15 cellular contexts compared by ENCODE assay signal in the genomic region with DNA sequence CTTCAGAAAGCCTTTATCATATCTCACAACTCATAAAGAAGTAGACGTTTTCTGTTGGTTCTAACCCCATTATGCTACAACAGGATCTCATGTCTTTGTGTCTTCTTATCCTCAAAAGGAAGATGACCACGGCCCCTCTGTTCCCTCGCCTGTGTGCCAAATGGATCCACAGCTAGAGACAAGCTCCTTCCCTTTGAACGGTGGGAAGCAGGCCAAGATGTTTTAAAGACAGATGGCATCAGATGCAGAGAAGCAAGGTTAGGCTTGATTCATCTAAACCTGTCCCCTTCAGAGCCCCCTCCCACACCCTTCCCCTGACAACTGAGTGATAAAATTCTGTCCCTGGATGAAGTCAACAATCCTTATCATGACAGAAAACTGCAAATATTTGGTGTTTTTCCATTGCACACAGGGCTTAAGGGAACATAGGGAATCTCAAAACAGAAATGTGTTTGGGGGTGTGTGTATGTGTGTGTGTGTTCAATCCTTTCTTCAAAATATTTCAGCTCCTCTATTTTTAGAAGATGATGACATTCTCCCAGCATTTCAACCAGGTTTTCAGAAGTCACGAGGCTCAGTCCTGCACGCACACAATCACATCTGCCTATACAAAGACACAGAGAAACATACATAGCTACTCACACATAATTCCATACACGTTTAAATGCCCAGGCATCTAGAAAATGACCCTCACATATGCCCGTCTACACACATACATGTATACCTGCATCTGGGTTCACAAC. TPM values are rescaled to one million over a fixed set of nuclear protein-coding genes. Genes with fewer than 3 reads are reported as not detected.
A peak's percentile ranks its signal among the peaks of the same experiment; 100 is the strongest.
DNase-seq lines count a peak whose midpoint lies in the region; TF ChIP-seq lines count a peak whose summit lies in the region.
"Had no signal": no experiment of that assay in that cellular context is flagged by ENCODE, and none has a peak within 500 bp of the region (broad histone marks: within the 10 kb centered on the region; RNA-seq: fewer than 3 reads in every experiment).

No MANE protein-coding gene starts in this region.

- peak overlapping the region; percentile 86 to 92 for H3K27ac ChIP-seq in uterus
- H3K27ac ChIP-seq: HL-60 had no signal

- no peak overlapping the region for H3K27ac Mint-ChIP-seq in immature natural killer cell
- no peak overlapping the region for H3K27ac Mint-ChIP-seq in activated CD4-positive, alpha-beta memory T cell treated with anti-CD3 and anti-CD28 coated beads, Interleukin-2, amount 10 ng/mL, durations not matched to agents 7 days and 5 days

- POLR2A ChIA-PET in activated CD4-positive, alpha-beta memory T cell treated with anti-CD3 and anti-CD28 coated beads, Interleukin-2, amount 10 ng/mL, durations not matched to agents 7 days and 5 days (lab: Charles Lee): no interaction called here

- TF ChIP-seq CTCF in uterus (IDR thresholded peaks at IDR 0.05): no peak

- H3K4me3 Mint-ChIP-seq in immature natural killer cell: no peak overlapping the region
- H3K4me3 Mint-ChIP-seq in activated CD4-positive, alpha-beta memory T cell treated with anti-CD3 and anti-CD28 coated beads, Interleukin-2, amount 10 ng/mL, durations not matched to agents 7 days and 5 days: no peak overlapping the region

- no peaks in the 10 kb centered on the region for H3K27me3 ChIP-seq in uterus

- H3K4me1 ChIP-seq in uterus: peaks cover 17 to 19% of the 10 kb centered on the region in 2 donors
- H3K4me1 ChIP-seq: prostate gland had no signal

- H3K36me3 ChIP-seq in uterus: no peaks in the 10 kb centered on the region
- H3K36me3 ChIP-seq: prostate gland had no signal

- intact Hi-C loops in uterus (cut with DNase I; ENCODE audit: low total_unique reads): no loop called here

- no peaks in the 10 kb centered on the region for H3K36me3 Mint-ChIP-seq in immature natural killer cell
- no peaks in the 10 kb centered on the region for H3K36me3 Mint-ChIP-seq in activated CD4-positive, alpha-beta memory T cell treated with anti-CD3 and anti-CD28 coated beads, Interleukin-2, amount 10 ng/mL, durations not matched to agents 7 days and 5 days (ENCODE audit: low read depth)

- no peaks in the 10 kb centered on the region for H3K9me3 Mint-ChIP-seq in immature natural killer cell
- H3K9me3 Mint-ChIP-seq in activated CD4-positive, alpha-beta memory T cell treated with anti-CD3 and anti-CD28 coated beads, Interleukin-2, amount 10 ng/mL, durations not matched to agents 7 days and 5 days: no peaks in the 10 kb centered on the region

- DNase-seq in NCI-H446 (lab: John Stamatoyannopoulos, UW): peak; percentile 50 to 82
- DNase-seq in dedifferentiated amniotic fluid mesenchymal stem cell (ENCODE audit: extremely low spot score): peak; percentile 72
- peak; percentile 18 for DNase-seq in middle frontal gyrus (ENCODE audit: extremely low spot score, low spot score)
- DNase-seq in uterus: peak; percentile 50 to 76
- no peak for DNase-seq in immature natural killer cell
- DNase-seq in activated CD4-positive, alpha-beta memory T cell treated with anti-CD3 and anti-CD28 coated beads, Interleukin-2, amount 10 ng/mL, durations not matched to agents 7 days and 5 days: no peak
- no peak for DNase-seq in NCI-H187 treated with DMSO at 0.1 percent for 48 hours (lab: John Stamatoyannopoulos, UW)
- DNase-seq: mesendoderm; MV-4-11; NCI-H510A treated with DMSO at 0.1 percent for 48 hours; stimulated activated CD4-positive, alpha-beta T cell treated with anti-CD3 and anti-CD28 coated beads, Interleukin-4, amount 100 ng/mL, for 4 hours; stimulated activated naive CD4-positive, alpha-beta T cell treated with Interleukin-2 at 50 U/mL for 16 hours had no signal

- CTCF ChIA-PET in activated CD4-positive, alpha-beta memory T cell treated with anti-CD3 and anti-CD28 coated beads, Interleukin-2, amount 10 ng/mL, durations not matched to agents 7 days and 5 days (lab: Charles Lee): interaction anchor here (1.0 kb wide), 1 partner anchor 110 kb away, joined by 3 read pairs; no protein-coding TSS in a partner anchor

- H3K9me3 ChIP-seq in uterus: no peaks in the 10 kb centered on the region
- H3K9me3 ChIP-seq: prostate gland had no signal

- H3K4me3 ChIP-seq in uterus: no peak overlapping the region
- H3K4me3 ChIP-seq: prostate gland had no signal

- peak in 1 of 2 donors; percentile 30 for TF ChIP-seq POLR2A in uterus (IDR thresholded peaks at IDR 0.05)

- peaks cover 3 to 12% (median 9%) of the 10 kb centered on the region in 3 donors for H3K27me3 Mint-ChIP-seq in immature natural killer cell (ENCODE audit: low read depth in 3 of 3)
- H3K27me3 Mint-ChIP-seq in activated CD4-positive, alpha-beta memory T cell treated with anti-CD3 and anti-CD28 coated beads, Interleukin-2, amount 10 ng/mL, durations not matched to agents 7 days and 5 days: peaks cover 28% of the 10 kb centered on the region

- H3K4me1 Mint-ChIP-seq in immature natural killer cell: no peaks in the 10 kb centered on the region
- H3K4me1 Mint-ChIP-seq in activated CD4-positive, alpha-beta memory T cell treated with anti-CD3 and anti-CD28 coated beads, Interleukin-2, amount 10 ng/mL, durations not matched to agents 7 days and 5 days: no peaks in the 10 kb centered on the region

RNA-seq across cellular contexts. Expression of a gene that starts 27.8 kb away (rescaled TPM):
- total RNA-seq in uterus: 100 to 1,000 TPM in 1 of 4 donors, 10 to 100 TPM in 3; 41.8 to 119 (median 82.7) TPM
- polyA plus RNA-seq in immature natural killer cell: not detected
- under 1 TPM; 0.23 to 0.45 TPM for total RNA-seq in activated CD4-positive, alpha-beta memory T cell treated with anti-CD3 and anti-CD28 coated beads, Interleukin-2, amount 10 ng/mL, durations not matched to agents 7 days and 5 days
- total RNA-seq: astrocyte had no signal

Comparison
In these comparisons a context has a peak if more than half of its experiments do, and no peak if none do; other contexts are left out.
1. DNase-seq: peak in NCI-H446 (2 of 2), dedifferentiated amniotic fluid mesenchymal stem cell (single experiment), middle frontal gyrus (single experiment) and uterus (2 of 2); none in immature natural killer cell (0 of 3), activated CD4-positive, alpha-beta memory T cell treated with anti-CD3 and anti-CD28 coated beads, Interleukin-2, amount 10 ng/mL, durations not matched to agents 7 days and 5 days (single experiment) and NCI-H187 treated with DMSO at 0.1 percent for 48 hours (single experiment).
2. RNA of a gene that starts 27.8 kb away (total RNA-seq): 41.8 to 119 TPM in uterus; 0.23 to 0.45 TPM in activated CD4-positive, alpha-beta memory T cell treated with anti-CD3 and anti-CD28 coated beads, Interleukin-2, amount 10 ng/mL, durations not matched to agents 7 days and 5 days; every median in the first group is over 10 times any median in the second.